Comparison of ENCODE assay signal across 1 cellular context in genomic region chr1:236168716-236169429, GRCh38.
TF ChIP-seq lines count a peak whose summit lies in the region.

No MANE protein-coding gene starts in this region.

TF ChIP-seq in K562, 482 proteins besides CTCF, POLR2A, EP300 and RAD21 (continued from another document and continues in another):
- TF ChIP-seq E2F8 (IDR thresholded peaks at IDR 0.05; ENCODE audit: low read depth, partially characterized antibody): no peak
- TF ChIP-seq NCOR1 (IDR thresholded peaks at IDR 0.05): no peak
- TF ChIP-seq HDAC1 (IDR thresholded peaks at IDR 0.05): no peak
- TF ChIP-seq EWSR1 (IDR thresholded peaks at IDR 0.05; ENCODE audit: borderline replicate concordance, low read depth, partially characterized antibody): no peak
- no peak for TF ChIP-seq STAT5B (CRISPR knock-in tag; IDR thresholded peaks at IDR 0.05)
- no peak for TF ChIP-seq ZNF668 (CRISPR knock-in tag; IDR thresholded peaks at IDR 0.05)
- no peak for TF ChIP-seq WHSC1 (IDR thresholded peaks at IDR 0.05; ENCODE audit: low read length)
- no peak for TF ChIP-seq ZNF263 (CRISPR knock-in tag; IDR thresholded peaks at IDR 0.05; ENCODE audit: borderline replicate concordance)
- TF ChIP-seq ZNF311 (CRISPR knock-in tag; IDR thresholded peaks at IDR 0.05): no peak
- TF ChIP-seq RCOR1 (IDR thresholded peaks at IDR 0.05; ENCODE audit: borderline replicate concordance in 1 of 2, low read depth in 2 of 2, low read length in 2 of 2): peak in 1 of 2 experiments; percentile 87; a peak in 2 of 4 replicates
- no peak for TF ChIP-seq BCL6 (CRISPR knock-in tag; IDR thresholded peaks at IDR 0.05)
- TF ChIP-seq GTF2E2 (tag; IDR thresholded peaks at IDR 0.05): no peak
- TF ChIP-seq ATF6 (CRISPR knock-in tag; IDR thresholded peaks at IDR 0.05): no peak
- TF ChIP-seq HDAC8 (tag; IDR thresholded peaks at IDR 0.05): 0 out of 2 replicates have a peak, but pooled peaks have one; percentile 51
- 0 out of 2 replicates have a peak, but pooled peaks have one; percentile 48 for TF ChIP-seq ZBTB9 (CRISPR knock-in tag; IDR thresholded peaks at IDR 0.05)
- no peak for TF ChIP-seq STAT6 (CRISPR knock-in tag; IDR thresholded peaks at IDR 0.05)
- TF ChIP-seq BRCA1 (IDR thresholded peaks at IDR 0.05): no peak
- no peak for TF ChIP-seq BRCA1 (CRISPR knock-in tag; IDR thresholded peaks at IDR 0.05)
- 0 out of 2 replicates have a peak, but pooled peaks have one; percentile 17 for TF ChIP-seq CBFA2T3 (IDR thresholded peaks at IDR 0.05)
- TF ChIP-seq HNRNPUL1 (IDR thresholded peaks at IDR 0.05; ENCODE audit: low read length): no peak
- TF ChIP-seq ARNT (IDR thresholded peaks at IDR 0.05): no peak
- TF ChIP-seq MTA3 (IDR thresholded peaks at IDR 0.05; ENCODE audit: borderline replicate concordance): no peak
- no peak for TF ChIP-seq BRF2 (IDR thresholded peaks at IDR 0.05; ENCODE audit: borderline replicate concordance, insufficient read depth, insufficient read length)
- TF ChIP-seq CCAR2 (IDR thresholded peaks at IDR 0.05; ENCODE audit: low read depth, low read length): no peak
- no peak for TF ChIP-seq ZNF24 (IDR thresholded peaks at IDR 0.05)
- peak; percentile 60 for TF ChIP-seq SOX6 (IDR thresholded peaks at IDR 0.05)
- TF ChIP-seq ZNF785 (CRISPR knock-in tag; IDR thresholded peaks at IDR 0.05): no peak
- no peak for TF ChIP-seq ASH1L (IDR thresholded peaks at IDR 0.05; ENCODE audit: borderline replicate concordance, low read depth, partially characterized antibody)
- peak; percentile 92 for TF ChIP-seq ATF7 (IDR thresholded peaks at IDR 0.05)
- TF ChIP-seq COPS2 (conservative IDR thresholded peaks at IDR 0.05): no peak
- no peak for TF ChIP-seq ZNF740 (CRISPR knock-in tag; IDR thresholded peaks at IDR 0.05)
- no peak for TF ChIP-seq ZNF740 (tag; IDR thresholded peaks at IDR 0.05)
- no peak for TF ChIP-seq HMGN3 (IDR thresholded peaks at IDR 0.05; ENCODE audit: borderline replicate concordance, extremely low read depth, insufficient read length, low read depth, low read length)
- TF ChIP-seq E2F3 (CRISPR knock-in tag; IDR thresholded peaks at IDR 0.05): no peak
- TF ChIP-seq ZNF124 (CRISPR knock-in tag; IDR thresholded peaks at IDR 0.05): no peak
- no peak for TF ChIP-seq ZMIZ1 (IDR thresholded peaks at IDR 0.05; ENCODE audit: low read depth in 2 of 2, low read length in 2 of 2)
- no peak for TF ChIP-seq TCF3 (CRISPR knock-in tag; IDR thresholded peaks at IDR 0.05)
- no peak for TF ChIP-seq CEBPZ (IDR thresholded peaks at IDR 0.05; ENCODE audit: borderline replicate concordance, low read depth, low read length)
- TF ChIP-seq ZNF507 (tag; conservative IDR thresholded peaks at IDR 0.05): no peak
- TF ChIP-seq NR2C1 (IDR thresholded peaks at IDR 0.05): no peak
- peak; percentile 78 for TF ChIP-seq NR2C1 (tag; IDR thresholded peaks at IDR 0.05)
- TF ChIP-seq CSDE1 (IDR thresholded peaks at IDR 0.05): no peak
- no peak for TF ChIP-seq IRF1 (CRISPR knock-in tag; IDR thresholded peaks at IDR 0.05; ENCODE audit: borderline replicate concordance)
- no peak for TF ChIP-seq RFX1 (IDR thresholded peaks at IDR 0.05)
- no peak for TF ChIP-seq ZNF232 (CRISPR knock-in tag; IDR thresholded peaks at IDR 0.05)
- TF ChIP-seq GABPA (tag; conservative IDR thresholded peaks at IDR 0.05; ENCODE audit: low read depth): peak; percentile 74
- no peak for TF ChIP-seq POLR2AphosphoS5 (IDR thresholded peaks at IDR 0.05; ENCODE audit: control insufficient read depth, insufficient read depth, low read depth, low read length)
- peak; percentile 75; the same call in 1 of the 2 replicates for TF ChIP-seq CTBP1 (IDR thresholded peaks at IDR 0.05; ENCODE audit: borderline replicate concordance)
- no peak for TF ChIP-seq ATF1 (CRISPR knock-in tag; IDR thresholded peaks at IDR 0.05)
- peak; percentile 55 for TF ChIP-seq ATF1 (tag; IDR thresholded peaks at IDR 0.05)
- no peak for TF ChIP-seq HNRNPL (IDR thresholded peaks at IDR 0.05; ENCODE audit: low read depth, low read length)
- TF ChIP-seq MCM2 (IDR thresholded peaks at IDR 0.05; ENCODE audit: low read depth): no peak
